In the genomic region with DNA sequence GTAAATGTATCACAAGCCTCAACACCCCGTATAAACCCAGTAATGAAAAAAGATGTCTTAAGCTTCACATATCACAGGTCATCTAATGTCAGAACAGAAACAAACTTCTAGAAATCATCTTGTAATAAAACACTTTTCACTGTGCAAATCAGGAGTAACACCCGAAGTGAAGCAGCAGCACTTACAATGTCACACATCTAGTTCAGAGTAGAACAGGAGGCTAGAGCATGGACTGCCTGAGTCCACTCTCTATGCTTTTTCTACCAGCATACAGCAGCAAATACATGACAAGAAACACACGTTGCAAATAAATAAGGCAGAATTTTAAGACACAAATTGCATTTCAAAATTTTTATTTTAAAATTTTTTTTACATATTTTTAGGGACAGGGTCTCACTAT, we compare ENCODE assay signal across 1 cellular context.
TF ChIP-seq lines count a peak whose summit lies in the region.

No MANE protein-coding gene starts in this region.

TF ChIP-seq in IMR-90, 13 proteins besides CTCF, POLR2A, EP300 and RAD21 (continued from another document):
- TF ChIP-seq, protein P1, sequence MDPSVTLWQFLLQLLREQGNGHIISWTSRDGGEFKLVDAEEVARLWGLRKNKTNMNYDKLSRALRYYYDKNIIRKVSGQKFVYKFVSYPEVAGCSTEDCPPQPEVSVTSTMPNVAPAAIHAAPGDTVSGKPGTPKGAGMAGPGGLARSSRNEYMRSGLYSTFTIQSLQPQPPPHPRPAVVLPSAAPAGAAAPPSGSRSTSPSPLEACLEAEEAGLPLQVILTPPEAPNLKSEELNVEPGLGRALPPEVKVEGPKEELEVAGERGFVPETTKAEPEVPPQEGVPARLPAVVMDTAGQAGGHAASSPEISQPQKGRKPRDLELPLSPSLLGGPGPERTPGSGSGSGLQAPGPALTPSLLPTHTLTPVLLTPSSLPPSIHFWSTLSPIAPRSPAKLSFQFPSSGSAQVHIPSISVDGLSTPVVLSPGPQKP (IDR thresholded peaks at IDR 0.05; ENCODE audit: borderline replicate concordance, low read depth, low read length), result no peak
- TF ChIP-seq FOS (IDR thresholded peaks at IDR 0.05; ENCODE audit: low read depth, low read length), result no peak
- TF ChIP-seq NFE2L2 (IDR thresholded peaks at IDR 0.05; ENCODE audit: low read depth, low read length), result no peak
- TF ChIP-seq CHD1 (IDR thresholded peaks at IDR 0.05; ENCODE audit: low read depth, low read length), result no peak
- TF ChIP-seq CEBPB (IDR thresholded peaks at IDR 0.05; ENCODE audit: low read depth, low read length), result no peak
- TF ChIP-seq RCOR1 (IDR thresholded peaks at IDR 0.05; ENCODE audit: insufficient replicate concordance, low read length), result no peak
- TF ChIP-seq, protein P2, sequence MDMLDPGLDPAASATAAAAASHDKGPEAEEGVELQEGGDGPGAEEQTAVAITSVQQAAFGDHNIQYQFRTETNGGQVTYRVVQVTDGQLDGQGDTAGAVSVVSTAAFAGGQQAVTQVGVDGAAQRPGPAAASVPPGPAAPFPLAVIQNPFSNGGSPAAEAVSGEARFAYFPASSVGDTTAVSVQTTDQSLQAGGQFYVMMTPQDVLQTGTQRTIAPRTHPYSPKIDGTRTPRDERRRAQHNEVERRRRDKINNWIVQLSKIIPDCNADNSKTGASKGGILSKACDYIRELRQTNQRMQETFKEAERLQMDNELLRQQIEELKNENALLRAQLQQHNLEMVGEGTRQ (IDR thresholded peaks at IDR 0.05; ENCODE audit: low read depth, low read length), result no peak
- no peak for TF ChIP-seq MXI1 (IDR thresholded peaks at IDR 0.05; ENCODE audit: borderline replicate concordance, low read depth, low read length)
- no peak for TF ChIP-seq MAFK (IDR thresholded peaks at IDR 0.05; ENCODE audit: low read depth, low read length)
- no peak for TF ChIP-seq RFX5 (IDR thresholded peaks at IDR 0.05; ENCODE audit: low read depth, low read length)
- no peak for TF ChIP-seq MAZ (IDR thresholded peaks at IDR 0.05; ENCODE audit: borderline replicate concordance, low read depth, low read length)
- TF ChIP-seq BHLHE40 (IDR thresholded peaks at IDR 0.05; ENCODE audit: low read depth, low read length), result no peak
